17 cellular contexts compared by ENCODE assay signal in genomic region chr7:106792233-106792926, GRCh38.
"Had no signal": no experiment of that assay in that cellular context is flagged by ENCODE, and none has a peak within 500 bp of the region (broad histone marks: within the 10 kb centered on the region; RNA-seq: fewer than 3 reads in every experiment).

No MANE protein-coding gene starts in this region.

- H3K9me3 Mint-ChIP-seq: activated T-cell treated with anti-CD3 and anti-CD28 coated beads, Interleukin-2, amount 50 U/mL, for 4 hours; activated T-helper 17 cell treated with anti-CD3 and anti-CD28 coated beads, Interleukin-2, amount 50 U/mL, for 72 hours had no signal

- H3K36me3 Mint-ChIP-seq: mesothelial cell of epicardium, naive B cell had no signal

- H3K27ac Mint-ChIP-seq: activated CD4-positive, alpha-beta T cell treated with anti-CD3 and anti-CD28 coated beads, Interleukin-2, amount 10 ng/mL, durations not matched to agents 24 days and 14 days; activated CD8-positive, alpha-beta T cell treated with anti-CD3 and anti-CD28 coated beads for 36 hours; activated T-helper 17 cell treated with anti-CD3 and anti-CD28 coated beads, Interleukin-2, amount 50 U/mL, for 72 hours; mesothelial cell of epicardium had no signal

- H3K4me3 Mint-ChIP-seq: activated CD4-positive, alpha-beta T cell treated with anti-CD3 and anti-CD28 coated beads, Interleukin-2, amount 10 ng/mL, durations not matched to agents 24 days and 14 days; activated CD8-positive, alpha-beta T cell treated with anti-CD3 and anti-CD28 coated beads for 36 hours; activated T-cell treated with anti-CD3 and anti-CD28 coated beads, Interleukin-2, amount 50 U/mL, for 4 hours; activated T-helper 17 cell treated with anti-CD3 and anti-CD28 coated beads, Interleukin-2, amount 50 U/mL, for 72 hours; mesothelial cell of epicardium; nephron progenitor cell had no signal

- H3K27me3 Mint-ChIP-seq: activated T-helper 17 cell treated with anti-CD3 and anti-CD28 coated beads, Interleukin-2, amount 50 U/mL, for 72 hours had no signal

- DNase-seq: activated CD4-positive, CD25-positive, alpha-beta regulatory T cell treated with anti-CD3 and anti-CD28 coated beads, Interleukin-2, amount 50 U/mL, for 72 hours; activated CD8-positive, alpha-beta T cell treated with anti-CD3 and anti-CD28 coated beads for 36 hours; amygdala; esophagus squamous epithelium; hippocampal formation; left colon; testis had no signal

- ATAC-seq: activated T-cell treated with anti-CD3 and anti-CD28 coated beads, Interleukin-2, amount 50 U/mL, for 4 hours; activated T-helper 17 cell treated with anti-CD3 and anti-CD28 coated beads, Interleukin-2, amount 50 U/mL, for 72 hours; gastroesophageal sphincter; stimulated activated naive CD8-positive, alpha-beta T cell treated with anti-CD3 and anti-CD28 coated beads, Interleukin-15, Interleukin-2, amounts not matched to agents 100 U/mL and 50 U/mL, for 24 hours had no signal

- FAIRE-seq: keratinocyte, urothelium cell line had no signal

- H3K4me1 Mint-ChIP-seq: activated T-helper 17 cell treated with anti-CD3 and anti-CD28 coated beads, Interleukin-2, amount 50 U/mL, for 72 hours; mesothelial cell of epicardium; naive B cell had no signal
